ENCODE assay signal across 16 cellular contexts in genomic region chr4:57083107-57083506, GRCh38. TPM values are rescaled to one million over a fixed set of nuclear protein-coding genes. Genes with fewer than 3 reads are reported as not detected.
A peak's percentile ranks its signal among the peaks of the same experiment; 100 is the strongest.
DNase-seq lines count a peak whose midpoint lies in the region; ATAC-seq, FAIRE-seq and TF ChIP-seq lines count a peak whose summit lies in the region.
"Had no signal": no experiment of that assay in that cellular context is flagged by ENCODE, and none has a peak within 500 bp of the region (broad histone marks: within the 10 kb centered on the region; RNA-seq: fewer than 3 reads in every experiment).

No MANE protein-coding gene starts in this region.

- H3K4me3 ChIP-seq in IMR-90 (ENCODE audit: insufficient read depth, low read depth, low read length) = no peak overlapping the region
- no peak overlapping the region for H3K4me3 ChIP-seq in mesodermal cell (ENCODE audit: extremely low read depth, insufficient read depth, low read length, poor library complexity, severe bottlenecking)
- H3K4me3 ChIP-seq in subcutaneous abdominal adipose tissue (ENCODE audit: low read depth in 1 of 5, low read length in 5 of 5) = no peak overlapping the region
- H3K4me3 ChIP-seq: dorsolateral prefrontal cortex, esophagus squamous epithelium had no signal

- POLR2A ChIA-PET in IMR-90 (lab: Charles Lee; ENCODE audit: unreplicated experiment) = no interaction called here

- H3K9ac ChIP-seq in IMR-90 (ENCODE audit: low read depth, low read length) (no peak overlapping the region), subcutaneous abdominal adipose tissue (ENCODE audit: low read length in 5 of 5) (no peak overlapping the region)

- no peak for TF ChIP-seq CTCF in IMR-90 (conservative IDR thresholded peaks at IDR 0.05; ENCODE audit: low read depth, low read length)

- TF ChIP-seq RAD21 in IMR-90 (IDR thresholded peaks at IDR 0.05; ENCODE audit: low read length) = no peak

- DNase-seq in IMR-90 (peak; percentile 41), GM19238 (ENCODE audit: insufficient read length, low spot score) (no peak)
- DNase-seq: activated CD4-positive, alpha-beta T cell treated with anti-CD3 and anti-CD28 coated beads, Interleukin-2, amount 10 ng/mL, durations not matched to agents 24 days and 14 days; activated naive CD4-positive, alpha-beta T cell treated with anti-CD3 and anti-CD28 coated beads for 36 hours; dorsolateral prefrontal cortex; esophagus squamous epithelium; GF-D8; NCI-H187 treated with DMSO at 0.1 percent for 48 hours; NCI-H510A treated with DMSO at 0.1 percent for 48 hours had no signal

- no peak overlapping the region; the same call in 1 of the 2 replicates for H2BK120ac ChIP-seq in IMR-90 (ENCODE audit: low read depth, low read length)

- H3K56ac ChIP-seq in IMR-90 (ENCODE audit: extremely low read depth, insufficient read depth, low read length) = no peak overlapping the region

- no peak overlapping the region for H3K4ac ChIP-seq in IMR-90 (ENCODE audit: low read depth, low read length)

- H3K4me1 ChIP-seq in IMR-90 (ENCODE audit: control insufficient read depth, insufficient read depth, low read length) = peaks cover 18% of the 10 kb centered on the region
- H3K4me1 ChIP-seq in mesodermal cell (ENCODE audit: control insufficient read depth, insufficient read depth, low read length, poor library complexity, severe bottlenecking) = peaks cover 56% of the 10 kb centered on the region
- H3K4me1 ChIP-seq in subcutaneous abdominal adipose tissue (ENCODE audit: control insufficient read depth in 5 of 5, insufficient read depth in 5 of 5, low read length in 5 of 5) = peaks cover 2 to 33% (median 8%) of the 10 kb centered on the region in 5 donors

- in situ Hi-C loops in IMR-90 (cut with MboI; ENCODE audit: low sequenced_read_pairs) = no loop called here

- H3K79me1 ChIP-seq in IMR-90 (ENCODE audit: low read depth in 1 of 2, low read length in 2 of 2) = peaks cover 23 to 56% of the 10 kb centered on the region in 2 experiments

- peaks cover 9% of the 10 kb centered on the region for H3K9me1 ChIP-seq in IMR-90 (ENCODE audit: insufficient read depth, low read length)

- H3K36me3 ChIP-seq in IMR-90 (ENCODE audit: control insufficient read depth, insufficient read depth, low read length) (peaks cover 3% of the 10 kb centered on the region; the same call in 1 of the 2 replicates), mesodermal cell (ENCODE audit: control insufficient read depth, insufficient read depth, low read length) (peaks cover 32% of the 10 kb centered on the region), subcutaneous abdominal adipose tissue (ENCODE audit: control insufficient read depth in 5 of 5, insufficient read depth in 5 of 5, low read length in 5 of 5) (no peaks in the 10 kb centered on the region)
- H3K36me3 ChIP-seq: esophagus squamous epithelium had no signal

- H3K27ac ChIP-seq in IMR-90 (ENCODE audit: insufficient read depth, low read length) (peak overlapping the region; percentile 16; the same call in 1 of the 2 replicates), mesodermal cell (ENCODE audit: low read depth, low read length, severe bottlenecking) (peak overlapping the region; percentile 39), subcutaneous abdominal adipose tissue (ENCODE audit: low read depth, low read length) (peak overlapping the region; percentile 71)

- peak overlapping the region; percentile 74 for H2BK5ac ChIP-seq in IMR-90 (ENCODE audit: low read depth, low read length, poor library complexity, severe bottlenecking)

- intact Hi-C loops in IMR-90 (cut with micrococcal nuclease) = no loop called here

- H4K5ac ChIP-seq in IMR-90 (ENCODE audit: low read depth, low read length) = no peak overlapping the region; the same call in 1 of the 2 replicates

- no peaks in the 10 kb centered on the region for H3K9me3 ChIP-seq in IMR-90 (ENCODE audit: control insufficient read depth, insufficient read depth, low read length)
- no peaks in the 10 kb centered on the region for H3K9me3 ChIP-seq in mesodermal cell (ENCODE audit: control insufficient read depth, low read length)
- no peaks in the 10 kb centered on the region for H3K9me3 ChIP-seq in subcutaneous abdominal adipose tissue (ENCODE audit: control insufficient read depth in 5 of 5, low read length in 5 of 5)
- H3K9me3 ChIP-seq: esophagus squamous epithelium had no signal

- H4K91ac ChIP-seq in IMR-90 (ENCODE audit: insufficient read depth, low read depth, low read length) = 0 out of 2 replicates have a peak overlapping the region, but pooled peaks have one; percentile 58

- H3K14ac ChIP-seq in IMR-90 (replicated peaks; ENCODE audit: low read depth, low read length) = no peak overlapping the region

- ATAC-seq in IMR-90 (ENCODE audit: low read depth) = no peak
- no peak for ATAC-seq in HG03378 (IDR thresholded peaks at IDR 0.05; ENCODE audit: unreplicated experiment)
- ATAC-seq in GM21381 (IDR thresholded peaks at IDR 0.05; ENCODE audit: unreplicated experiment) = no peak
- ATAC-seq in GM21360 (IDR thresholded peaks at IDR 0.05; ENCODE audit: unreplicated experiment) = no peak
- ATAC-seq: left lobe of liver had no signal

- H3K27me3 ChIP-seq in IMR-90 (ENCODE audit: control insufficient read depth, insufficient read depth, low read length) (no peaks in the 10 kb centered on the region), subcutaneous abdominal adipose tissue (ENCODE audit: control insufficient read depth in 5 of 5, insufficient read depth in 4 of 5, low read length in 5 of 5) (no peaks in the 10 kb centered on the region)
- H3K27me3 ChIP-seq: esophagus squamous epithelium had no signal

- no peak overlapping the region for H2BK15ac ChIP-seq in IMR-90 (ENCODE audit: low read depth, low read length)

- H2AK5ac ChIP-seq in IMR-90 (ENCODE audit: low read depth, low read length) = no peak overlapping the region

- H4K8ac ChIP-seq in IMR-90 (ENCODE audit: low read depth in 2 of 2, low read length in 2 of 2) = peak overlapping the region in 1 of 2 experiments; percentile 89; a peak in 2 of 4 replicates

- CTCF ChIA-PET in IMR-90 (lab: Yijun Ruan, JAX) = interaction anchor here (1.2 to 1.3 kb wide), 2 partner anchors 19 to 25 kb away, joined by 4 to 5 read pairs; no protein-coding TSS in a partner anchor

- peak; percentile 95 for FAIRE-seq in endometrium (lab: Jason Lieb, UNC)

- H3K4me2 ChIP-seq in IMR-90 (ENCODE audit: low read depth, low read length) = peak overlapping the region; percentile 21; the same call in 1 of the 2 replicates

- no peaks in the 10 kb centered on the region for H4K20me1 ChIP-seq in IMR-90 (ENCODE audit: insufficient read depth, low read length)

- TF ChIP-seq POLR2A in IMR-90 (IDR thresholded peaks at IDR 0.05; ENCODE audit: low read depth, low read length) = no peak

- no peak overlapping the region for H2BK20ac ChIP-seq in IMR-90 (ENCODE audit: low read depth, low read length)

- no CpG with 5 or more reads among the region's 3 CpGs for WGBS in IMR-90 (ENCODE audit: extremely low coverage in 2 of 2, insufficient read length in 1 of 2), 2 experiments
- no CpG with 5 or more reads among the region's 3 CpGs for WGBS in mesodermal cell (ENCODE audit: insufficient coverage in 2 of 2), 2 experiments

- H3K18ac ChIP-seq in IMR-90 (ENCODE audit: low read depth, low read length) = peak overlapping the region; percentile 46; the same call in 1 of the 2 replicates

- dilution Hi-C loops in IMR-90 (cut with HindIII; ENCODE audit: low sequenced_read_pairs, unreplicated experiment) = no loop called here

- H3K23ac ChIP-seq in IMR-90 (ENCODE audit: low read depth, low read length) = no peak overlapping the region

- no TSS peak for BruUV-seq in IMR-90 (replicated peaks; lab: Mats Ljungman, UMichigan)

- H2AK9ac ChIP-seq in IMR-90 (replicated peaks; ENCODE audit: low read depth, low read length, poor library complexity) = no peak overlapping the region

- H2AFZ ChIP-seq in IMR-90 (replicated peaks; ENCODE audit: low read length, poor library complexity) = no peak overlapping the region

TF ChIP-seq in IMR-90, 13 proteins besides CTCF, POLR2A, EP300 and RAD21:
- TF ChIP-seq NFE2L2 (IDR thresholded peaks at IDR 0.05; ENCODE audit: low read depth, low read length) (no peak), CEBPB (IDR thresholded peaks at IDR 0.05; ENCODE audit: low read depth, low read length) (peak; percentile 43), MXI1 (IDR thresholded peaks at IDR 0.05; ENCODE audit: borderline replicate concordance, low read depth, low read length) (no peak)
TF ChIP-seq in IMR-90: peak in this region for 1.

RNA-seq across cellular contexts. Expression of gene IGFBP7, which starts 27.1 kb away (rescaled TPM):
- total RNA-seq in IMR-90 (2012; rRNA removed) = 33.2 and 34.2 TPM in 2 replicates
- 267 and 338 TPM in 2 replicates for polyA plus RNA-seq in IMR-90 (2012; rRNA removed)
- 354 and 595 TPM in 2 replicates for polyA plus RNA-seq in IMR-90 (2012; cell fraction: cytosol; rRNA removed)
- 197 and 320 TPM in 2 replicates for polyA plus RNA-seq in IMR-90 (2012; cell fraction: nucleus; rRNA removed; ENCODE audit: low replicate concordance)
- polyA plus RNA-seq in mesodermal cell (2013, experiment 1 of 2) = 343 TPM
- 351 TPM for polyA plus RNA-seq in mesodermal cell (2013, experiment 2 of 2)
- total RNA-seq: activated CD4-positive, alpha-beta T cell treated with anti-CD3 and anti-CD28 coated beads, Interleukin-2, amount 10 ng/mL, durations not matched to agents 24 days and 14 days had no signal

Comparison
In these comparisons a context has a peak if more than half of its experiments do, and no peak if none do; other contexts are left out.
1. H3K27ac ChIP-seq: peak in every context shown above with its lines; median percentile 71 in subcutaneous abdominal adipose tissue; 39 in mesodermal cell; 16 in IMR-90.